8 cellular contexts compared by ENCODE assay signal in the genomic region with DNA sequence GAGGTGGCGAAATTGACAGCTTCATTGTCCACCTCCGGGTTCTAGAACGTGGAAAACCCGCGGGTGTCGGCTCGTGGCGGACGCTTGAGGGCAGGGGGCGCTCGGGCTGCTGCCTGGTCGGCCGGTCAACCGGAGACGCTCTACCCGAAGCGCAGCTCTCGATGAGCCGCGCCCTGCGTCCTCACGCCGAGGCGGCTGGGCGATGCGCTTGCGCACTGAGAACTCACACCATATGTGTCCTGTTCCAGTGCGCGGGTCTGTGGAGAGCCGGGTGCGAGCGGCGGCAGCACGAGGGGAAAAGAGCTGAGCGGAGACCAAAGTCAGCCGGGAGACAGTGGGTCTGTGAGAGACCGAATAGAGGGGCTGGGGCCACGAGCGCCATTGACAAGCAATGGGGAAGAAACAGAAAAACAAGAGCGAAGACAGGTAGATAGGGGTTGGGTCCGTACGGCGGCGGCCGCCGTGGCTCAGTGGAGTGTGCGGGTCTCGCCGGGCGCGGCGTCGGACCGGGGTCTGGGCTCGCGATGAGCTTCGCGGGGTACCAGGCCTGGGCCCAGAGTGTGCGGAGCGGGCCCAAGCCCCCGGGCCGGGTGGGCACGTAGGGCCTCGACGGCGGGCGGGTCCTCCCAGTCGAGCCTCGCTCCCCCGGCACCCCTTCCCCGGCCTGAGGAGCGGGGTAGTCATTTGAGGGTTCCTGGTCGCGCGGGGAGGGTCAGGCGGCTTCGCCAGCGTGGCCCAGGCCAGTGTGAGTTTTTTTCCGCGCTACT.
A peak's percentile ranks its signal among the peaks of the same experiment; 100 is the strongest.
DNase-seq lines count a peak whose midpoint lies in the region; ATAC-seq lines count a peak whose summit lies in the region.

A gene with protein sequence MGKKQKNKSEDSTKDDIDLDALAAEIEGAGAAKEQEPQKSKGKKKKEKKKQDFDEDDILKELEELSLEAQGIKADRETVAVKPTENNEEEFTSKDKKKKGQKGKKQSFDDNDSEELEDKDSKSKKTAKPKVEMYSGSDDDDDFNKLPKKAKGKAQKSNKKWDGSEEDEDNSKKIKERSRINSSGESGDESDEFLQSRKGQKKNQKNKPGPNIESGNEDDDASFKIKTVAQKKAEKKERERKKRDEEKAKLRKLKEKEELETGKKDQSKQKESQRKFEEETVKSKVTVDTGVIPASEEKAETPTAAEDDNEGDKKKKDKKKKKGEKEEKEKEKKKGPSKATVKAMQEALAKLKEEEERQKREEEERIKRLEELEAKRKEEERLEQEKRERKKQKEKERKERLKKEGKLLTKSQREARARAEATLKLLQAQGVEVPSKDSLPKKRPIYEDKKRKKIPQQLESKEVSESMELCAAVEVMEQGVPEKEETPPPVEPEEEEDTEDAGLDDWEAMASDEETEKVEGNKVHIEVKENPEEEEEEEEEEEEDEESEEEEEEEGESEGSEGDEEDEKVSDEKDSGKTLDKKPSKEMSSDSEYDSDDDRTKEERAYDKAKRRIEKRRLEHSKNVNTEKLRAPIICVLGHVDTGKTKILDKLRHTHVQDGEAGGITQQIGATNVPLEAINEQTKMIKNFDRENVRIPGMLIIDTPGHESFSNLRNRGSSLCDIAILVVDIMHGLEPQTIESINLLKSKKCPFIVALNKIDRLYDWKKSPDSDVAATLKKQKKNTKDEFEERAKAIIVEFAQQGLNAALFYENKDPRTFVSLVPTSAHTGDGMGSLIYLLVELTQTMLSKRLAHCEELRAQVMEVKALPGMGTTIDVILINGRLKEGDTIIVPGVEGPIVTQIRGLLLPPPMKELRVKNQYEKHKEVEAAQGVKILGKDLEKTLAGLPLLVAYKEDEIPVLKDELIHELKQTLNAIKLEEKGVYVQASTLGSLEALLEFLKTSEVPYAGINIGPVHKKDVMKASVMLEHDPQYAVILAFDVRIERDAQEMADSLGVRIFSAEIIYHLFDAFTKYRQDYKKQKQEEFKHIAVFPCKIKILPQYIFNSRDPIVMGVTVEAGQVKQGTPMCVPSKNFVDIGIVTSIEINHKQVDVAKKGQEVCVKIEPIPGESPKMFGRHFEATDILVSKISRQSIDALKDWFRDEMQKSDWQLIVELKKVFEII (plus strand): TSS at position 226 of the 767 bp plus-strand sequence. CDS start 166 bp downstream, at position 392.

- peak; percentile 98 for DNase-seq in Ammon's horn (ENCODE audit: low spot score)
- DNase-seq in NCI-H345 (lab: John Stamatoyannopoulos, UW) = peak; percentile 97
- DNase-seq in activated CD4-positive, CD25-positive, alpha-beta regulatory T cell (lab: John Stamatoyannopoulos, UW) = peak; percentile 83 to 92 (median 88)
- DNase-seq in central memory CD8-positive, alpha-beta T cell (ENCODE audit: low spot score in 2 of 2) = peak; percentile 80
- peak; percentile 97 for DNase-seq in iris pigment epithelial cell (ENCODE audit: low read depth)
- peak; percentile 83 to 86 for DNase-seq in stimulated activated CD4-positive, alpha-beta T cell treated with anti-CD3 and anti-CD28 coated beads, Interleukin-12 subunit alpha, Interleukin-12 subunit beta, amount 100 ng/mL, for 24 hours (ENCODE audit: low read depth in 2 of 2)

- no peaks in the 10 kb centered on the region for H3K9me3 Mint-ChIP-seq in central memory CD8-positive, alpha-beta T cell

- ATAC-seq in GM19035 (IDR thresholded peaks at IDR 0.05; ENCODE audit: unreplicated experiment) (peak; percentile 55), HG03342 (IDR thresholded peaks at IDR 0.05; ENCODE audit: unreplicated experiment) (peak; percentile 52)
- peak; percentile 66 for ATAC-seq in central memory CD8-positive, alpha-beta T cell (replicated peaks; ENCODE audit: extremely low read depth, poor library complexity, severe bottlenecking)

- H3K4me1 Mint-ChIP-seq in central memory CD8-positive, alpha-beta T cell = peaks cover 36% of the 10 kb centered on the region

- H3K36me3 Mint-ChIP-seq in central memory CD8-positive, alpha-beta T cell (ENCODE audit: insufficient read depth) = peaks cover 11% of the 10 kb centered on the region

- no peak within 1 kb of the TSS for H3K4me3 Mint-ChIP-seq in central memory CD8-positive, alpha-beta T cell

- H3K27me3 Mint-ChIP-seq in central memory CD8-positive, alpha-beta T cell = no peaks in the 10 kb centered on the region

- no peak within 1 kb of the TSS for H3K27ac Mint-ChIP-seq in central memory CD8-positive, alpha-beta T cell (ENCODE audit: low read depth)

Comparison
In these comparisons a context has a peak if more than half of its experiments do, and no peak if none do; other contexts are left out.
1. Peak in every context shown above with its lines: DNase-seq and ATAC-seq.